ENCODE assay signal across 34 cellular contexts in the genomic region with DNA sequence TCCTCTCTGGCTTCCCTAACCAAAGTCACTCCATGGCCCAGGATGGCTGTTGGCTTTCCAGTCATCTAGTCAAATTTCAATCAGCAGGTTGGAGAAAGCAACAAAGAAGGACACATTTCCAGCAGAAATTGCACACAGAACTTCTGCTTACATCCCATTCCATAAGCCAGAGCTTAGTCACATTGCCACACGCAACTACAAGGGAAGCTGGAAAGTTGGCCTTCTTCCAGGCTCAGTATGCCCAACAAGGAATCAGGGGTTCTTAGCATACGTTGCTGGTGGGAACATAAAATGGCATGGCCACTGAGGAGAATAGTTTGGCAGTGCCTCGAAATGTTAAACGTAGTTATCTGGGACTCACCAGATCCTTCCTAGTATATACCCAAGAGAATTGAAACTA.
"Had no signal": no experiment of that assay in that cellular context is flagged by ENCODE, and none has a peak within 500 bp of the region (broad histone marks: within the 10 kb centered on the region; RNA-seq: fewer than 3 reads in every experiment).

No MANE protein-coding gene starts in this region.

- ATAC-seq: activated CD4-positive, alpha-beta T cell treated with anti-CD3 and anti-CD28 coated beads for 36 hours; activated CD8-positive, alpha-beta memory T cell treated with anti-CD3 and anti-CD28 coated beads, Interleukin-2, amount 10 ng/mL, durations not matched to agents 7 days and 5 days; activated CD8-positive, alpha-beta T cell treated with anti-CD3 and anti-CD28 coated beads, Interleukin-2, amount 10 ng/mL, durations not matched to agents 7 days and 5 days; activated naive CD4-positive, alpha-beta T cell treated with anti-CD3 and anti-CD28 coated beads, Interleukin-2, amount 50 U/mL, for 72 hours; activated T-cell treated with anti-CD3 and anti-CD28 coated beads, Interleukin-2, amount 50 U/mL, for 72 hours; effector memory CD8-positive, alpha-beta T cell; foreskin keratinocyte; gastrocnemius medialis; heart left ventricle; T-helper 17 cell had no signal

- H3K9me3 Mint-ChIP-seq: activated CD4-positive, alpha-beta memory T cell treated with anti-CD3 and anti-CD28 coated beads for 36 hours; effector memory CD8-positive, alpha-beta T cell had no signal

- H3K9me3 ChIP-seq: ascending aorta, breast epithelium, colonic mucosa, esophagus muscularis mucosa, gastrocnemius medialis had no signal

- H3K27ac ChIP-seq: ascending aorta, breast epithelium, cardiac muscle cell, colonic mucosa, esophagus muscularis mucosa, foreskin keratinocyte, gastrocnemius medialis, heart left ventricle had no signal

- H3K27ac Mint-ChIP-seq: activated CD4-positive, alpha-beta memory T cell treated with anti-CD3 and anti-CD28 coated beads for 36 hours; activated CD4-positive, alpha-beta T cell treated with anti-CD3 and anti-CD28 coated beads for 36 hours; activated CD4-positive, alpha-beta T cell treated with anti-CD3 and anti-CD28 coated beads, Interleukin-2, amount 10 ng/mL, durations not matched to agents 24 days and 14 days; activated CD8-positive, alpha-beta memory T cell treated with anti-CD3 and anti-CD28 coated beads, Interleukin-2, amount 10 ng/mL, durations not matched to agents 7 days and 5 days; activated CD8-positive, alpha-beta T cell treated with anti-CD3 and anti-CD28 coated beads, Interleukin-2, amount 10 ng/mL, durations not matched to agents 7 days and 5 days; activated naive CD4-positive, alpha-beta T cell treated with anti-CD3 and anti-CD28 coated beads, Interleukin-2, amount 10 ng/mL, durations not matched to agents 7 days and 5 days; activated naive CD4-positive, alpha-beta T cell treated with anti-CD3 and anti-CD28 coated beads, Interleukin-2, amount 50 U/mL, for 72 hours; activated naive CD8-positive, alpha-beta T cell treated with anti-CD3 and anti-CD28 coated beads, Interleukin-2, amount 10 ng/mL, durations not matched to agents 7 days and 5 days; activated T-cell treated with anti-CD3 and anti-CD28 coated beads, Interleukin-2, amount 50 U/mL, for 72 hours; brain; effector memory CD8-positive, alpha-beta T cell; T-helper 17 cell; T-helper 2 cell treated with Interferon-gamma antibody and Interleukin-4, amounts not matched to agents 5 μg/mL and 100 μg/mL, for 36 hours had no signal

- H3K36me3 ChIP-seq: ascending aorta, breast epithelium, cardiac muscle cell, colonic mucosa, esophagus muscularis mucosa, gastrocnemius medialis, heart left ventricle had no signal

- H3K27me3 ChIP-seq: ascending aorta, breast epithelium, colonic mucosa, esophagus muscularis mucosa, foreskin keratinocyte, gastrocnemius medialis had no signal

- H3K4me3 Mint-ChIP-seq: activated CD4-positive, alpha-beta memory T cell treated with anti-CD3 and anti-CD28 coated beads for 36 hours; activated CD4-positive, alpha-beta T cell treated with anti-CD3 and anti-CD28 coated beads for 36 hours; activated CD4-positive, alpha-beta T cell treated with anti-CD3 and anti-CD28 coated beads, Interleukin-2, amount 10 ng/mL, durations not matched to agents 24 days and 14 days; activated CD8-positive, alpha-beta memory T cell treated with anti-CD3 and anti-CD28 coated beads, Interleukin-2, amount 10 ng/mL, durations not matched to agents 7 days and 5 days; activated CD8-positive, alpha-beta T cell treated with anti-CD3 and anti-CD28 coated beads, Interleukin-2, amount 10 ng/mL, durations not matched to agents 7 days and 5 days; activated naive CD4-positive, alpha-beta T cell treated with anti-CD3 and anti-CD28 coated beads, Interleukin-2, amount 10 ng/mL, durations not matched to agents 7 days and 5 days; activated naive CD8-positive, alpha-beta T cell treated with anti-CD3 and anti-CD28 coated beads, Interleukin-2, amount 10 ng/mL, durations not matched to agents 7 days and 5 days; activated T-cell treated with anti-CD3 and anti-CD28 coated beads, Interleukin-2, amount 50 U/mL, for 72 hours; brain; effector memory CD8-positive, alpha-beta T cell; T-helper 17 cell; T-helper 2 cell treated with Interferon-gamma antibody and Interleukin-4, amounts not matched to agents 5 μg/mL and 100 μg/mL, for 36 hours had no signal

- DNase-seq: activated CD4-positive, alpha-beta memory T cell treated with anti-CD3 and anti-CD28 coated beads for 36 hours; activated CD4-positive, alpha-beta T cell treated with anti-CD3 and anti-CD28 coated beads for 36 hours; activated CD4-positive, alpha-beta T cell treated with anti-CD3 and anti-CD28 coated beads, Interleukin-2, amount 10 ng/mL, durations not matched to agents 24 days and 14 days; activated CD4-positive, CD25-positive, alpha-beta regulatory T cell; activated CD4-positive, CD25-positive, alpha-beta regulatory T cell treated with anti-CD3 and anti-CD28 coated beads, Interleukin-2, amount 50 U/mL, for 72 hours; activated CD8-positive, alpha-beta memory T cell treated with anti-CD3 and anti-CD28 coated beads, Interleukin-2, amount 10 ng/mL, durations not matched to agents 7 days and 5 days; activated CD8-positive, alpha-beta memory T cell treated with anti-CD3 and anti-CD28 coated beads, Interleukin-2, amount 50 U/mL, for 4 hours; activated CD8-positive, alpha-beta T cell treated with anti-CD3 and anti-CD28 coated beads, Interleukin-2, amount 10 ng/mL, durations not matched to agents 7 days and 5 days; activated gamma-delta T cell; activated naive CD4-positive, alpha-beta T cell; activated naive CD4-positive, alpha-beta T cell treated with anti-CD3 and anti-CD28 coated beads, Interleukin-2, amount 10 ng/mL, durations not matched to agents 7 days and 5 days; activated naive CD8-positive, alpha-beta T cell treated with anti-CD3 and anti-CD28 coated beads, Interleukin-2, amount 10 ng/mL, durations not matched to agents 7 days and 5 days; activated T-cell treated with anti-CD3 and anti-CD28 coated beads, Interleukin-2, amount 50 U/mL, for 1 hour; activated T-cell treated with anti-CD3 and anti-CD28 coated beads, Interleukin-2, amount 50 U/mL, for 72 hours; central memory CD4-positive, alpha-beta T cell; cerebellar nuclear complex; colonic mucosa; effector CD4-positive, alpha-beta T cell; effector memory CD8-positive, alpha-beta T cell; erythroblast; foreskin keratinocyte; gastrocnemius medialis; glutamatergic neuron; heart left ventricle; T-helper 1 cell; T-helper 17 cell; T1000 had no signal

- H3K4me1 Mint-ChIP-seq: activated CD4-positive, alpha-beta T cell treated with anti-CD3 and anti-CD28 coated beads for 36 hours; activated CD4-positive, alpha-beta T cell treated with anti-CD3 and anti-CD28 coated beads, Interleukin-2, amount 10 ng/mL, durations not matched to agents 24 days and 14 days; activated CD8-positive, alpha-beta memory T cell treated with anti-CD3 and anti-CD28 coated beads, Interleukin-2, amount 10 ng/mL, durations not matched to agents 7 days and 5 days; activated naive CD4-positive, alpha-beta T cell treated with anti-CD3 and anti-CD28 coated beads, Interleukin-2, amount 10 ng/mL, durations not matched to agents 7 days and 5 days; activated naive CD8-positive, alpha-beta T cell treated with anti-CD3 and anti-CD28 coated beads, Interleukin-2, amount 10 ng/mL, durations not matched to agents 7 days and 5 days; brain; T-helper 17 cell had no signal

- H3K4me1 ChIP-seq: ascending aorta, breast epithelium, colonic mucosa, esophagus muscularis mucosa, foreskin keratinocyte, gastrocnemius medialis had no signal

- H3K4me3 ChIP-seq: ascending aorta, breast epithelium, cardiac muscle cell, colonic mucosa, esophagus muscularis mucosa, gastrocnemius medialis, heart left ventricle had no signal

- H3K36me3 Mint-ChIP-seq: activated CD4-positive, alpha-beta memory T cell treated with anti-CD3 and anti-CD28 coated beads for 36 hours; activated CD8-positive, alpha-beta memory T cell treated with anti-CD3 and anti-CD28 coated beads, Interleukin-2, amount 10 ng/mL, durations not matched to agents 7 days and 5 days; activated naive CD4-positive, alpha-beta T cell treated with anti-CD3 and anti-CD28 coated beads, Interleukin-2, amount 10 ng/mL, durations not matched to agents 7 days and 5 days; activated naive CD8-positive, alpha-beta T cell treated with anti-CD3 and anti-CD28 coated beads, Interleukin-2, amount 10 ng/mL, durations not matched to agents 7 days and 5 days; brain had no signal
